In the genomic region with DNA sequence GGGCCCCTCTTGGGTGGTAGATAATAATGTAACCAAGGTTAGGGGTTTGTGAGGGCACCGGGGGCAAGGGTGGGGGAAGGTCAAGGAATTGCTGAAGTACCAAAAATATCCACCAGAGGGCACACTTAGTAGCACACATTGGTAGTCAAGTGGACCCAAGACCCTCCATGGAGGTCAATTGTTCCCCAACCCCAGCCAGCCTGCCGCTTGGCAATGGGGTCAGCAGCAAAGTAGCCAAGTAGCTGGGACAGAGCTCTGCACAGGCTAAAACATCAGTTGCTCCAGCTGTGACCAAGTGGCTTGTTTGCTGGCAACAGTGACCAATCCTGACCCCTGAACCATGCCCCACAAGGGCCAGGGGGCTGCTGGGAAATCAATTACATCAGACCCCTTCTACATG, we compare ENCODE assay signal across 8 cellular contexts.
A peak's percentile ranks its signal among the peaks of the same experiment; 100 is the strongest.
DNase-seq lines count a peak whose midpoint lies in the region; ATAC-seq lines count a peak whose summit lies in the region.

No MANE protein-coding gene starts in this region.

- no peak for ATAC-seq in GM21390 (IDR thresholded peaks at IDR 0.05; ENCODE audit: unreplicated experiment)

- H3K18ac ChIP-seq in mesenchymal stem cell (ENCODE audit: low read depth in 1 of 2, low read length in 2 of 2): no peak overlapping the region

- no peaks in the 10 kb centered on the region for H3K27me3 ChIP-seq in mesenchymal stem cell (ENCODE audit: control insufficient read depth in 1 of 2, insufficient read depth in 1 of 2, low read length in 2 of 2)

- H3K23ac ChIP-seq in mesenchymal stem cell (ENCODE audit: low read length in 2 of 2): no peak overlapping the region

- peaks cover 6% of the 10 kb centered on the region for H3K4me1 ChIP-seq in mesenchymal stem cell (ENCODE audit: control insufficient read depth, insufficient read depth, low read depth, low read length)

- H2BK5ac ChIP-seq in mesenchymal stem cell (ENCODE audit: low read depth, low read length, poor library complexity, severe bottlenecking): no peak overlapping the region

- H2BK15ac ChIP-seq in mesenchymal stem cell (ENCODE audit: low read depth, poor library complexity, severe bottlenecking): no peak overlapping the region

- H2BK12ac ChIP-seq in mesenchymal stem cell (ENCODE audit: low read length in 2 of 2): no peak overlapping the region

- no peak overlapping the region for H4K8ac ChIP-seq in mesenchymal stem cell (ENCODE audit: low read length)

- H3K4ac ChIP-seq in mesenchymal stem cell (ENCODE audit: low read depth in 1 of 2, low read length in 2 of 2): no peak overlapping the region

- 25% methylated on average over 2 of the region's 2 CpGs for WGBS in mesenchymal stem cell

- H3K27ac ChIP-seq in mesenchymal stem cell (ENCODE audit: low read length, poor library complexity, severe bottlenecking): no peak overlapping the region

- H2BK120ac ChIP-seq in mesenchymal stem cell (ENCODE audit: low read depth, low read length): no peak overlapping the region

- H3K9ac ChIP-seq in mesenchymal stem cell (ENCODE audit: low read length): no peak overlapping the region

- no peak overlapping the region for H3K4me3 ChIP-seq in mesenchymal stem cell (ENCODE audit: insufficient read depth in 1 of 2, low read depth in 1 of 2, low read length in 2 of 2)

- H3K79me1 ChIP-seq in mesenchymal stem cell (replicated peaks; ENCODE audit: low read length, poor library complexity, severe bottlenecking): peaks cover 5% of the 10 kb centered on the region

- no peak overlapping the region for H2AFZ ChIP-seq in mesenchymal stem cell (ENCODE audit: low read depth, low read length)

- H3K36me3 ChIP-seq in mesenchymal stem cell (ENCODE audit: control insufficient read depth in 1 of 2, insufficient read depth in 2 of 2, low read depth in 1 of 2, low read length in 2 of 2): peaks cover 3 to 32% of the 10 kb centered on the region in 2 experiments

- H4K91ac ChIP-seq in mesenchymal stem cell (ENCODE audit: low read length): no peak overlapping the region

- peak; percentile 1 to 4 for DNase-seq in SHP77 (lab: John Stamatoyannopoulos, UW)
- DNase-seq in SHP77 treated with DMSO at 0.1 percent for 48 hours (lab: John Stamatoyannopoulos, UW): no peak
- DNase-seq in HuH-7.5 (ENCODE audit: low spot score): peak; percentile 83
- peak; percentile 46 for DNase-seq in activated CD4-positive, CD25-positive, alpha-beta regulatory T cell treated with anti-CD3 and anti-CD28 coated beads, Interleukin-2, amount 50 U/mL, for 72 hours
- peak; percentile 66 for DNase-seq in ecto neural progenitor cell (ENCODE audit: low spot score)
- DNase-seq in mesenchymal stem cell: peak; percentile 43
- peak; percentile 43 for DNase-seq in ureter (ENCODE audit: low spot score)

- H3K4me2 ChIP-seq in mesenchymal stem cell (ENCODE audit: low read length, poor library complexity, severe bottlenecking): no peak overlapping the region

- H3K9me3 ChIP-seq in mesenchymal stem cell (ENCODE audit: control insufficient read depth, low read length): no peaks in the 10 kb centered on the region

- H2AK5ac ChIP-seq in mesenchymal stem cell (ENCODE audit: low read length, severe bottlenecking): no peak overlapping the region

- no peak overlapping the region for H3K14ac ChIP-seq in mesenchymal stem cell (ENCODE audit: low read length in 2 of 2)
